In genomic region chr17:47733047-47733413, GRCh38 we compare ENCODE assay signal across 8 cellular contexts. TPM values are rescaled to one million over a fixed set of nuclear protein-coding genes. Genes with fewer than 3 reads are reported as not detected.
DNase-seq lines count a peak whose midpoint lies in the region; ATAC-seq, FAIRE-seq and TF ChIP-seq lines count a peak whose summit lies in the region.

Gene TBX21, plus strand, starts transcription at chr17:47733236. Its CDS starts 219 bp downstream, at chr17:47733455.

- no peak for FAIRE-seq in small intestine (lab: Jason Lieb, UNC)

- H3K4me3 ChIP-seq in HUES64 (ENCODE audit: low read length) (peak within 1 kb of the TSS; percentile 49), RWPE2 (ENCODE audit: severe bottlenecking) (peak within 1 kb of the TSS; percentile 17), left ventricle myocardium inferior (peak within 1 kb of the TSS; percentile 65), small intestine (ENCODE audit: low read depth in 1 of 2, low read length in 2 of 2) (peak within 1 kb of the TSS; percentile 38 to 61)

- no peak within 1 kb of the TSS for H3K9ac ChIP-seq in HUES64 (ENCODE audit: low read depth, low read length)

- intact Hi-C loops in left ventricle myocardium inferior (cut with micrococcal nuclease): no loop called here

- H3K9me3 ChIP-seq in HUES64 (ENCODE audit: insufficient read depth, low read depth, low read length) (no peaks in the 10 kb centered on the region), RWPE2 (ENCODE audit: severe bottlenecking) (no peaks in the 10 kb centered on the region), left ventricle myocardium inferior (replicated peaks) (no peaks in the 10 kb centered on the region), small intestine (ENCODE audit: control insufficient read depth, low read depth) (no peaks in the 10 kb centered on the region)

- H3K4me1 ChIP-seq in HUES64 (ENCODE audit: insufficient read depth, low read length) (no peaks in the 10 kb centered on the region), RWPE2 (ENCODE audit: insufficient read depth, poor library complexity, severe bottlenecking) (no peaks in the 10 kb centered on the region), left ventricle myocardium inferior (peaks cover 13% of the 10 kb centered on the region), small intestine (ENCODE audit: control insufficient read depth in 2 of 2, insufficient read depth in 1 of 2, low read depth in 1 of 2, low read length in 1 of 2) (no peaks in the 10 kb centered on the region)

- DNase-seq in CMK (ENCODE audit: low read depth) (peak; percentile 58), RWPE2 (ENCODE audit: low spot score) (peak; percentile 75), left ventricle myocardium inferior (peak; percentile 57), small intestine (peak; percentile 64), superior temporal gyrus (ENCODE audit: extremely low spot score) (no peak)
- peak; percentile 86 for DNase-seq in activated effector memory CD4-positive, alpha-beta T cell treated with Interleukin-2 at 50 U/mL for 16 hours

- H3K36me3 ChIP-seq in HUES64 (ENCODE audit: insufficient read depth, low read length) (no peaks in the 10 kb centered on the region), RWPE2 (ENCODE audit: low read depth) (no peaks in the 10 kb centered on the region), left ventricle myocardium inferior (no peaks in the 10 kb centered on the region), small intestine (ENCODE audit: control insufficient read depth in 2 of 2, insufficient read depth in 2 of 2, low read length in 2 of 2) (no peaks in the 10 kb centered on the region)

- ATAC-seq in GM19468 (IDR thresholded peaks at IDR 0.05; ENCODE audit: extremely low read depth, unreplicated experiment): peak; percentile 18
- ATAC-seq in RWPE2 (ENCODE audit: low read depth): peak; percentile 62

- peak; percentile 31 for TF ChIP-seq CTCF in RWPE2 (IDR thresholded peaks at IDR 0.05; ENCODE audit: poor library complexity, severe bottlenecking)
- TF ChIP-seq CTCF in left ventricle myocardium inferior (IDR thresholded peaks at IDR 0.05; ENCODE audit: borderline replicate concordance): peak; percentile 40

- WGBS in HUES64: under 1% methylated on average over 35 of the region's 35 CpGs
- WGBS in small intestine, 3 donors: 0 to 1% (median 0%) methylated on average over 30 to 35 of the region's 35 CpGs

- peaks cover 78% of the 10 kb centered on the region for H3K27me3 ChIP-seq in HUES64 (ENCODE audit: insufficient read depth, low read length)
- peaks cover 57% of the 10 kb centered on the region for H3K27me3 ChIP-seq in RWPE2 (ENCODE audit: insufficient read depth, poor library complexity, severe bottlenecking)
- peaks cover 97% of the 10 kb centered on the region for H3K27me3 ChIP-seq in left ventricle myocardium inferior (ENCODE audit: low read depth)
- H3K27me3 ChIP-seq in small intestine (ENCODE audit: control insufficient read depth in 2 of 2, insufficient read depth in 2 of 2, low read length in 2 of 2): peaks cover 4 to 5% of the 10 kb centered on the region in 2 donors

- H3K27ac ChIP-seq in HUES64 (ENCODE audit: low read depth, low read length) (no peak within 1 kb of the TSS), RWPE2 (ENCODE audit: poor library complexity, severe bottlenecking) (no peak within 1 kb of the TSS), left ventricle myocardium inferior (replicated peaks) (no peak within 1 kb of the TSS), small intestine (ENCODE audit: low read depth in 1 of 2, low read length in 1 of 2) (peak within 1 kb of the TSS; percentile 54 to 67)

RNA-seq across cellular contexts. Expression of gene TBX21, which starts in this region (rescaled TPM):
- polyA plus RNA-seq in HUES64 (2013, experiment 1 of 2): not detected
- polyA plus RNA-seq in HUES64 (2013, experiment 2 of 2): not detected
- 0.25 TPM for total RNA-seq in left ventricle myocardium inferior
- polyA plus RNA-seq in small intestine: under 1 TPM; 0.27 to 0.45 (median 0.31) TPM

Comparison
In these comparisons a context has a peak if more than half of its experiments do, and no peak if none do; other contexts are left out.
1. Peak in DNase-seq and H3K4me3 ChIP-seq in left ventricle myocardium inferior; RNA of the gene not detected or under 1 TPM.
2. Peak in DNase-seq, H3K4me3 ChIP-seq and H3K27ac ChIP-seq in small intestine; RNA of the gene not detected or under 1 TPM.